In the genomic region with DNA sequence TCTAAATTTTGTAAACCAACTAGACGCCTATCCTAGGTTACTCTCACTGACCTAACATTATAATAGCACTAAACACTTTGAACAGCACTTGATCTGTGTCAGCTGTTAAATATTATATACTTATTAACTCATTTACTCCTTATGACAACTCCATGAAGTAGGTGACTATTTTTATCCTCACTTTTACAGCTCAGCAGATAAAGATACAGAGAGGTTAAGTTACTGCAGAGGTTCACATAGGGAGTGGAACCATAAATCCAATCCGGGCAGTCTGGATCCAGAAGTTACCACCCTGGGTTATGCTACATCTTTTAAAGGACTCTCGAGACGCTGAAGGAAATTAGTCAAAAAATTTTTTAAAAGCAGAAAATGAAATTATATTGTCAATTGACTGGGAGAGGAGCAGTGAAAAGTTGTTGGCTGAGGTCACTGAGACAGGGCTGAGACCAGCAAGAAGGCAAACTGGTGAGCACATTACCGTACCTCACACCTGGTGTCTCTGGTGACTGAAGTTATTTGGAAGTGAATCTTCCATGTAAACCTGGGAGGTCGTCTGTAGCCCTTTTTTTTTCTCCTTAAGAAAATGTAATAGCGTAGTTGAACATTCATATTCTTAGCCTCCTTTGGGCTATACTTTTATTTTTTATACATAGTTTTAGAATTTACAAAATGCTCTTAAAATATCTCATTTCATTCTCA, we compare ENCODE assay signal across 9 cellular contexts. TPM values are rescaled to one million over a fixed set of nuclear protein-coding genes. Genes with fewer than 3 reads are reported as not detected.
A peak's percentile ranks its signal among the peaks of the same experiment; 100 is the strongest.
DNase-seq lines count a peak whose midpoint lies in the region; ATAC-seq, FAIRE-seq and TF ChIP-seq lines count a peak whose summit lies in the region.
"Had no signal": no experiment of that assay in that cellular context is flagged by ENCODE, and none has a peak within 500 bp of the region (broad histone marks: within the 10 kb centered on the region; RNA-seq: fewer than 3 reads in every experiment).

No MANE protein-coding gene starts in this region.

- H3K27me3 Mint-ChIP-seq in progenitor cell of endocrine pancreas, result no peaks in the 10 kb centered on the region

- no peaks in the 10 kb centered on the region for H3K9me3 ChIP-seq in RWPE2 (ENCODE audit: severe bottlenecking)
- H3K9me3 ChIP-seq in esophagus squamous epithelium, result no peaks in the 10 kb centered on the region

- peaks cover 46% of the 10 kb centered on the region for H3K4me1 Mint-ChIP-seq in progenitor cell of endocrine pancreas (ENCODE audit: low read depth)

- TF ChIP-seq CTCF in GM12865 (IDR thresholded peaks at IDR 0.05; ENCODE audit: insufficient read depth, low read depth, low read length, missing control alignments) (no peak), RWPE2 (IDR thresholded peaks at IDR 0.05; ENCODE audit: poor library complexity, severe bottlenecking) (no peak), esophagus squamous epithelium (IDR thresholded peaks at IDR 0.05) (no peak), progenitor cell of endocrine pancreas (IDR thresholded peaks at IDR 0.05; ENCODE audit: unreplicated experiment) (no peak)

- no peak for ATAC-seq in RWPE2 (ENCODE audit: low read depth)

- H3K9me3 Mint-ChIP-seq in progenitor cell of endocrine pancreas (ENCODE audit: low read depth), result no peaks in the 10 kb centered on the region

- H3K27me3 ChIP-seq in RWPE2 (ENCODE audit: insufficient read depth, poor library complexity, severe bottlenecking) (no peaks in the 10 kb centered on the region), esophagus squamous epithelium (no peaks in the 10 kb centered on the region)

- no peak for FAIRE-seq in H54 (lab: Jason Lieb, UNC)
- FAIRE-seq in frontal cortex (lab: Jason Lieb, UNC), result no peak

- peaks cover 6% of the 10 kb centered on the region for H3K36me3 Mint-ChIP-seq in progenitor cell of endocrine pancreas (ENCODE audit: insufficient read depth)

- peak overlapping the region; percentile 96 for H3K27ac Mint-ChIP-seq in progenitor cell of endocrine pancreas

- peak overlapping the region; percentile 89 for H3K4me3 Mint-ChIP-seq in progenitor cell of endocrine pancreas (ENCODE audit: low read depth)

- DNase-seq in GM12865 (ENCODE audit: low read depth) (no peak), RWPE2 (ENCODE audit: low spot score) (no peak), esophagus squamous epithelium (lab: John Stamatoyannopoulos, UW) (no peak), progenitor cell of endocrine pancreas (ENCODE audit: low spot score, unreplicated experiment) (no peak), NOMO-1 treated with DMSO at 0.1 percent for 48 hours (lab: John Stamatoyannopoulos, UW; ENCODE audit: unreplicated experiment) (no peak), SHP77 treated with DMSO at 0.1 percent for 48 hours (lab: John Stamatoyannopoulos, UW) (no peak), H54 (ENCODE audit: insufficient read length, low spot score) (no peak), frontal cortex (ENCODE audit: low spot score in 2 of 2) (no peak)
- DNase-seq: stimulated activated CD4-positive, alpha-beta T cell treated with anti-CD3 and anti-CD28 coated beads, Interleukin-4, amount 100 ng/mL, for 4 hours had no signal

- H3K4me1 ChIP-seq in RWPE2 (ENCODE audit: insufficient read depth, poor library complexity, severe bottlenecking) (peaks cover 12% of the 10 kb centered on the region), esophagus squamous epithelium (peaks cover 0 to 60% (median 16%) of the 10 kb centered on the region in 3 donors)

- intact Hi-C loops in esophagus squamous epithelium (cut with DNase I), result no loop called here

- H3K27ac ChIP-seq in RWPE2 (ENCODE audit: poor library complexity, severe bottlenecking) (peak overlapping the region; percentile 71), esophagus squamous epithelium (peak overlapping the region; percentile 89 to 96 (median 92))

- H3K36me3 ChIP-seq in RWPE2 (ENCODE audit: low read depth), result no peaks in the 10 kb centered on the region
- H3K36me3 ChIP-seq in esophagus squamous epithelium, result no peaks in the 10 kb centered on the region

- H3K4me3 ChIP-seq in GM12865 (ENCODE audit: low read depth, low read length) (peak overlapping the region; percentile 53), RWPE2 (ENCODE audit: severe bottlenecking) (peak overlapping the region; percentile 62), esophagus squamous epithelium (peak overlapping the region; percentile 90 to 99 (median 96))

- 38 to 40% methylated on average over 7 of the region's 7 CpGs for WGBS in esophagus squamous epithelium, 2 donors

- TF ChIP-seq POLR2A in esophagus squamous epithelium (IDR thresholded peaks at IDR 0.05) (no peak), H54 (IDR thresholded peaks at IDR 0.05; ENCODE audit: low read depth, low read length) (no peak)

RNA-seq across cellular contexts. Expression of a gene that starts 1.2 kb away (rescaled TPM):
- total RNA-seq in esophagus squamous epithelium, result 10 to 100 TPM in 3 of 4 donors, 1 to 10 TPM in 1; 8.0 to 37.8 (median 15.0) TPM
- 143 and 154 TPM in 2 replicates for total RNA-seq in progenitor cell of endocrine pancreas
- total RNA-seq in frontal cortex, result 164 TPM

RNA-seq across cellular contexts. Expression of a gene that starts 33.9 kb away (rescaled TPM):
- 10 to 100 TPM in 2 of 4 donors, 1 to 10 TPM in 2; 1.2 to 51.7 (median 16.9) TPM for total RNA-seq in esophagus squamous epithelium
- total RNA-seq in progenitor cell of endocrine pancreas, result not detected in 2 replicates
- 0.41 TPM for total RNA-seq in frontal cortex
